In the genomic region with DNA sequence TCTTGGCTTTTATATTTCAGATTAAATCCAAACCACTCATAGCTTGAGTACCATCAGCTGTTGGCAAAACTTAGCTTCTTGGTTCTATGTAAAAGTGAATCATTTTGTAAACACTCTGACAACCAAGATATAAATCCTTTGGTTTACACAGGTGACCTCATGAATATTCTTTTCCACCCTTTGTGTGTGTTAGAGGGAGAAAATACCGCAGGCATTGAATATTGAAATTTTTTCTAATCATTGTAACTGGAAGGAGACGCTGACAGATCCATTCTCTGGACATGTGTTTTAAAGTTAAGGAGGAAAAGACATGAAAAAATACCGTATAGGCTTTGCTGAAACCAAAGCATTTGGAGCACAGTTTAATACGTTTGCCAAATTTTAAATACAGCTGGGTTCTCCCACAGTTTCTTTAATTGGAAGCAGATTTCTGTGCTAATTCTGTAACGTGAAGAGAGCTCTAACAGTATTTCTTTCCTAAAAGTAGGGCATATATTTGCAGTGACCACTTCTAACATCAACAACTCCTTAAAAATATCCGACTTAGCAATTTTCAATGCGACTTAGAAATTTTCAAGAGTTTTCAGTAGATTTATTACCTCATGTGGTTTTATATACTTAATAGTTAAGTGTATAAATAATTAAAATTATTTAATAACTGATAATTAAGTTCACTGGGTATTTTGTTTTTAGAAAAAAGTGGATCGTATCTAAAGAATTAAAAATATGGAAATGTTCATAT, we compare ENCODE assay signal across 12 cellular contexts.
DNase-seq lines count a peak whose midpoint lies in the region; ATAC-seq, FAIRE-seq and TF ChIP-seq lines count a peak whose summit lies in the region.
"Had no signal": no experiment of that assay in that cellular context is flagged by ENCODE, and none has a peak within 500 bp of the region (broad histone marks: within the 10 kb centered on the region; RNA-seq: fewer than 3 reads in every experiment).

No MANE protein-coding gene starts in this region.

- DNase-seq in HT1080 (ENCODE audit: low read depth) (peak; percentile 39), cerebellar cortex (ENCODE audit: low spot score) (peak; percentile 46), left lung (no peak), urothelium cell line (ENCODE audit: low spot score) (peak; percentile 12), Peyer's patch (no peak), GM12891 (ENCODE audit: insufficient read length, low spot score) (no peak), psoas muscle (no peak)
- DNase-seq: activated CD8-positive, alpha-beta memory T cell treated with anti-CD3 and anti-CD28 coated beads for 24 hours; NCI-H1930; stimulated activated CD4-positive, alpha-beta T cell treated with anti-CD3 and anti-CD28 coated beads, Interleukin-4, amount 100 ng/mL, for 4 hours had no signal

- no peak overlapping the region for H3K4me3 ChIP-seq in left lung
- no peak overlapping the region for H3K4me3 ChIP-seq in Peyer's patch
- no peak overlapping the region for H3K4me3 ChIP-seq in psoas muscle
- H3K4me3 ChIP-seq: SJCRH30 had no signal

- ATAC-seq in left lung, result peak; percentile 83
- ATAC-seq in psoas muscle, result no peak

- intact Hi-C loops in left lung (cut with DNase I), result no loop called here
- intact Hi-C loops in psoas muscle (cut with DNase I), result no loop called here

- H3K9me3 ChIP-seq in left lung (peaks cover 0 to under 1% of the 10 kb centered on the region in 2 donors), Peyer's patch (peaks cover 0 to 1% (median 0%) of the 10 kb centered on the region in 4 donors), psoas muscle (no peaks in the 10 kb centered on the region)
- H3K9me3 ChIP-seq: SJCRH30 had no signal

- FAIRE-seq in urothelium cell line (lab: Jason Lieb, UNC) (no peak), GM12891 (lab: Jason Lieb, UNC) (no peak)
- FAIRE-seq: GM12892 had no signal

- 43 to 45% (median 43%) methylated on average over 8 of the region's 8 CpGs for WGBS in psoas muscle, 3 donors

- TF ChIP-seq POLR2A in Peyer's patch (IDR thresholded peaks at IDR 0.05), result no peak
- no peak for TF ChIP-seq POLR2A in GM12891 (IDR thresholded peaks at IDR 0.05; ENCODE audit: low read depth, low read length)

- no peaks in the 10 kb centered on the region for H3K36me3 ChIP-seq in left lung
- H3K36me3 ChIP-seq in Peyer's patch, result no peaks in the 10 kb centered on the region
- no peaks in the 10 kb centered on the region for H3K36me3 ChIP-seq in psoas muscle (ENCODE audit: insufficient read depth in 1 of 2, low read depth in 1 of 2)
- H3K36me3 ChIP-seq: SJCRH30 had no signal

- H3K27me3 ChIP-seq in left lung (no peaks in the 10 kb centered on the region), Peyer's patch (no peaks in the 10 kb centered on the region), psoas muscle (ENCODE audit: insufficient read depth in 3 of 3, low read length in 2 of 3) (no peaks in the 10 kb centered on the region)
- H3K27me3 ChIP-seq: SJCRH30 had no signal

- H3K4me1 ChIP-seq in left lung (no peaks in the 10 kb centered on the region), Peyer's patch (no peaks in the 10 kb centered on the region), psoas muscle (no peaks in the 10 kb centered on the region)

- H3K27ac ChIP-seq in left lung (peak overlapping the region in 1 of 2 donors; percentile 45), Peyer's patch (no peak overlapping the region), psoas muscle (no peak overlapping the region)
- H3K27ac ChIP-seq: SJCRH30 had no signal

- TF ChIP-seq CTCF in left lung (IDR thresholded peaks at IDR 0.05) (no peak), Peyer's patch (IDR thresholded peaks at IDR 0.05) (no peak), psoas muscle (IDR thresholded peaks at IDR 0.05) (no peak)

TF ChIP-seq in GM12891, 5 proteins besides CTCF, POLR2A, EP300 and RAD21:
- TF ChIP-seq POU2F2 (IDR thresholded peaks at IDR 0.05; ENCODE audit: low read depth, low read length) (no peak), POLR2AphosphoS5 (IDR thresholded peaks at IDR 0.05; ENCODE audit: low read depth, low read length) (no peak), SPI1 (IDR thresholded peaks at IDR 0.05; ENCODE audit: low read depth, low read length) (no peak), TAF1 (IDR thresholded peaks at IDR 0.05; ENCODE audit: low read depth, low read length) (no peak)

Comparison
In these comparisons a context has a peak if more than half of its experiments do, and no peak if none do; other contexts are left out.
1. DNase-seq: peak in HT1080 (single experiment), cerebellar cortex (single experiment) and urothelium cell line (single experiment); none in left lung (0 of 2), Peyer's patch (0 of 3), GM12891 (single experiment) and psoas muscle (0 of 2).